In the genomic region with DNA sequence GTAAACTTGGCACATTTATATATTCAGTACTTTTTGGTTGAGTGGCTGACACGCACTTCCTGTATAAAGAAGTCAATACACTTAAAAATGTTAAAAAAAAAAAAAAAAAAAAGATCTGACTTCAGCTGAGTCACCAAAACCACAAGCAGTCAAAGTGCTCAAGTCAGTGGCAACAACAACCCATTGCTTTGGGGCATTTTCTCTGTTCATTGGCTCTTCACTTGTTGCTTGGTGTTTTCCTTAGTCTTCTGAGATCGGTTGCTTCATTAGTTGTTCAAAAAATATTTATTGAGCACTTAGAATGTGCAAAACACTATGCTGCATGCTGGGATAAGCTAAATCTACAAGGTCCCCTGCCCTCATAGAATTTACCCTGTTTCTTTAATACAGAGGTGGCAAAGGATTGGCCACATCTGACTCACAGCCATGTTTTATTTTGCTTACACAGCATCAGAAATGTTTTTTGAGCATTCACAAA, we compare ENCODE assay signal across 8 cellular contexts.
A peak's percentile ranks its signal among the peaks of the same experiment; 100 is the strongest.
DNase-seq lines count a peak whose midpoint lies in the region; ATAC-seq and TF ChIP-seq lines count a peak whose summit lies in the region.

No MANE protein-coding gene starts in this region.

- H3K36me3 Mint-ChIP-seq in activated naive CD4-positive, alpha-beta T cell treated with anti-CD3 and anti-CD28 coated beads, Interleukin-2, amount 50 U/mL, for 72 hours = no peaks in the 10 kb centered on the region

- no peak overlapping the region for H2AFZ ChIP-seq in ACC112 (ENCODE audit: low read length, unreplicated experiment)

- intact Hi-C loops in Panc1 (cut with micrococcal nuclease; ENCODE audit: unreplicated experiment) (no loop called here), stomach (cut with DNase I; ENCODE audit: low total_unique reads) (no loop called here)

- H3K4me3 ChIP-seq in ACC112 (ENCODE audit: low read depth, low read length) (peak overlapping the region; percentile 54), Panc1 (ENCODE audit: low read depth in 2 of 2, low read length in 2 of 2) (peak overlapping the region in 1 of 2 experiments; percentile 10; a peak in 1 of 4 replicates), stomach (no peak overlapping the region)

- DNase-seq in Panc1 (ENCODE audit: low read depth, low spot score) (peak; percentile 64), kidney tubule cell (ENCODE audit: low spot score) (peak; percentile 90), stomach (no peak), NCI-H1417 treated with DMSO at 0.1 percent for 48 hours (lab: John Stamatoyannopoulos, UW) (no peak)
- DNase-seq in activated naive CD4-positive, alpha-beta T cell treated with anti-CD3 and anti-CD28 coated beads, Interleukin-2, amount 50 U/mL, for 72 hours (ENCODE audit: low spot score in 2 of 2) = peak in 1 of 2 donors; percentile 38

- TF ChIP-seq EP300 in stomach (IDR thresholded peaks at IDR 0.05) = no peak

- H3K36me3 ChIP-seq in ACC112 (ENCODE audit: insufficient read depth, low read length) = no peaks in the 10 kb centered on the region
- H3K36me3 ChIP-seq in Panc1 (ENCODE audit: control insufficient read depth, insufficient read depth, low read length) = no peaks in the 10 kb centered on the region
- H3K36me3 ChIP-seq in stomach = no peaks in the 10 kb centered on the region

- 45 to 68% (median 61%) methylated on average over 2 of the region's 2 CpGs for WGBS in stomach, 5 donors

- POLR2A ChIA-PET in Panc1 (lab: Charles Lee) = interaction anchor here (0.6 kb wide), 1 partner anchor 21 kb away, joined by 3 read pairs; no protein-coding TSS in a partner anchor

- BruUV-seq in Panc1 (replicated peaks; lab: Mats Ljungman, UMichigan) = no TSS peak

- ATAC-seq in GM18858 (IDR thresholded peaks at IDR 0.05; ENCODE audit: unreplicated experiment) (peak; percentile 82), HG03045 (IDR thresholded peaks at IDR 0.05; ENCODE audit: unreplicated experiment) (peak; percentile 82), Panc1 (peak; percentile 89)
- peak; percentile 94 for ATAC-seq in activated naive CD4-positive, alpha-beta T cell treated with anti-CD3 and anti-CD28 coated beads, Interleukin-2, amount 50 U/mL, for 72 hours

- TF ChIP-seq POLR2A in stomach (IDR thresholded peaks at IDR 0.05) = no peak

- in situ Hi-C loops in Panc1 (cut with HindIII; ENCODE audit: low pct_unique_long_range_greater_than_20kb, low sequenced_read_pairs) = no loop called here

- no peak for TF ChIP-seq CTCF in Panc1 (IDR thresholded peaks at IDR 0.05)
- no peak for TF ChIP-seq CTCF in stomach (IDR thresholded peaks at IDR 0.05)

- H3K4me1 ChIP-seq in ACC112 (ENCODE audit: control insufficient read depth, insufficient read depth, low read length, unreplicated experiment) = peaks cover 21% of the 10 kb centered on the region
- peaks cover 43% of the 10 kb centered on the region for H3K4me1 ChIP-seq in Panc1 (ENCODE audit: control insufficient read depth, insufficient read depth, low read length)
- H3K4me1 ChIP-seq in stomach = peaks cover 5 to 72% (median 41%) of the 10 kb centered on the region in 4 donors

- H3K9me3 ChIP-seq in Panc1 (ENCODE audit: control insufficient read depth, insufficient read depth, low read depth, low read length) = no peaks in the 10 kb centered on the region
- no peaks in the 10 kb centered on the region for H3K9me3 ChIP-seq in stomach

- H3K27ac Mint-ChIP-seq in activated naive CD4-positive, alpha-beta T cell treated with anti-CD3 and anti-CD28 coated beads, Interleukin-2, amount 50 U/mL, for 72 hours = peak overlapping the region; percentile 88 to 92

- H3K79me2 ChIP-seq in ACC112 (ENCODE audit: control insufficient read depth, insufficient read depth, low read length, unreplicated experiment) = peaks cover 15% of the 10 kb centered on the region

- CTCF ChIA-PET in Panc1 (lab: Charles Lee) = interaction anchor here (0.8 kb wide), 1 partner anchor 117 kb away, joined by 6 read pairs; no protein-coding TSS in a partner anchor

- H3K27me3 ChIP-seq in ACC112 (ENCODE audit: insufficient read depth, low read length) = no peaks in the 10 kb centered on the region
- no peaks in the 10 kb centered on the region for H3K27me3 ChIP-seq in Panc1 (ENCODE audit: control insufficient read depth, insufficient read depth, low read length)
- no peaks in the 10 kb centered on the region for H3K27me3 ChIP-seq in stomach

- peak overlapping the region; percentile 84 for H3K27ac ChIP-seq in ACC112 (ENCODE audit: low read depth, low read length)
- peak overlapping the region; percentile 36 for H3K27ac ChIP-seq in Panc1 (ENCODE audit: low read length)
- peak overlapping the region in 4 of 5 donors; percentile 52 to 73 (median 66) for H3K27ac ChIP-seq in stomach

- H3K9me3 Mint-ChIP-seq in activated naive CD4-positive, alpha-beta T cell treated with anti-CD3 and anti-CD28 coated beads, Interleukin-2, amount 50 U/mL, for 72 hours = no peaks in the 10 kb centered on the region

Comparison
In these comparisons a context has a peak if more than half of its experiments do, and no peak if none do; other contexts are left out.
1. DNase-seq: peak in Panc1 (single experiment) and kidney tubule cell (single experiment); none in stomach (single experiment) and NCI-H1417 treated with DMSO at 0.1 percent for 48 hours (single experiment).
2. Peak in every context shown above with its lines, with median percentiles within 50 percentile points of each other: H3K27ac ChIP-seq and ATAC-seq.